ENCODE assay signal across 8 cellular contexts in genomic region chr5:173293817-173294672, GRCh38. TPM values are rescaled to one million over a fixed set of nuclear protein-coding genes. Genes with fewer than 3 reads are reported as not detected.
DNase-seq lines count a peak whose midpoint lies in the region; ATAC-seq and TF ChIP-seq lines count a peak whose summit lies in the region.

No MANE protein-coding gene starts in this region.

- H3K4me3 Mint-ChIP-seq in CD4-positive, CD25-positive, alpha-beta regulatory T cell = peak overlapping the region in 3 of 4 donors; percentile 34 to 73 (median 73)
- H3K4me3 Mint-ChIP-seq in nephron progenitor cell = peak overlapping the region; percentile 71
- peak overlapping the region; percentile 59 for H3K4me3 Mint-ChIP-seq in stimulated activated naive CD8-positive, alpha-beta T cell treated with anti-CD3 and anti-CD28 coated beads, Interleukin-15, Interleukin-2, amounts not matched to agents 100 ng/mL and 50 ng/mL, for 24 hours

- H3K36me3 Mint-ChIP-seq in CD4-positive, CD25-positive, alpha-beta regulatory T cell = no peaks in the 10 kb centered on the region
- H3K36me3 Mint-ChIP-seq in nephron progenitor cell (ENCODE audit: low read depth) = no peaks in the 10 kb centered on the region
- no peaks in the 10 kb centered on the region for H3K36me3 Mint-ChIP-seq in stimulated activated naive CD8-positive, alpha-beta T cell treated with anti-CD3 and anti-CD28 coated beads, Interleukin-15, Interleukin-2, amounts not matched to agents 100 ng/mL and 50 ng/mL, for 24 hours (ENCODE audit: low read depth)

- peak; percentile 84 for TF ChIP-seq CTCF in nephron progenitor cell (IDR thresholded peaks at IDR 0.05)

- H3K27me3 ChIP-seq in CD4-positive, CD25-positive, alpha-beta regulatory T cell (ENCODE audit: control insufficient read depth, insufficient read depth, low read length) = peaks cover 12% of the 10 kb centered on the region

- ATAC-seq in CD4-positive, CD25-positive, alpha-beta regulatory T cell (ENCODE audit: low read depth in 2 of 2) = peak; percentile 57 to 72
- peak; percentile 64 for ATAC-seq in GM19463 (IDR thresholded peaks at IDR 0.05; ENCODE audit: unreplicated experiment)

- peak overlapping the region; percentile 39 for H3K4me3 ChIP-seq in CD4-positive, CD25-positive, alpha-beta regulatory T cell (ENCODE audit: low read depth, low read length)

- peak overlapping the region; percentile 3 to 58 (median 56) for H3K27ac Mint-ChIP-seq in CD4-positive, CD25-positive, alpha-beta regulatory T cell
- H3K27ac Mint-ChIP-seq in nephron progenitor cell = no peak overlapping the region
- no peak overlapping the region for H3K27ac Mint-ChIP-seq in stimulated activated naive CD8-positive, alpha-beta T cell treated with anti-CD3 and anti-CD28 coated beads, Interleukin-15, Interleukin-2, amounts not matched to agents 100 ng/mL and 50 ng/mL, for 24 hours

- H3K36me3 ChIP-seq in CD4-positive, CD25-positive, alpha-beta regulatory T cell (ENCODE audit: control insufficient read depth, insufficient read depth, low read length) = no peaks in the 10 kb centered on the region

- peaks cover 52% of the 10 kb centered on the region for H3K27me3 Mint-ChIP-seq in CD4-positive, CD25-positive, alpha-beta regulatory T cell
- peaks cover 23% of the 10 kb centered on the region for H3K27me3 Mint-ChIP-seq in nephron progenitor cell (ENCODE audit: low read depth, poor library complexity)
- peaks cover 53% of the 10 kb centered on the region for H3K27me3 Mint-ChIP-seq in stimulated activated naive CD8-positive, alpha-beta T cell treated with anti-CD3 and anti-CD28 coated beads, Interleukin-15, Interleukin-2, amounts not matched to agents 100 ng/mL and 50 ng/mL, for 24 hours

- peaks cover 5 to 14% (median 9%) of the 10 kb centered on the region in 4 donors for H3K4me1 Mint-ChIP-seq in CD4-positive, CD25-positive, alpha-beta regulatory T cell
- H3K4me1 Mint-ChIP-seq in nephron progenitor cell = peaks cover 72% of the 10 kb centered on the region
- H3K4me1 Mint-ChIP-seq in stimulated activated naive CD8-positive, alpha-beta T cell treated with anti-CD3 and anti-CD28 coated beads, Interleukin-15, Interleukin-2, amounts not matched to agents 100 ng/mL and 50 ng/mL, for 24 hours (ENCODE audit: low read depth) = peaks cover 12% of the 10 kb centered on the region

- no peaks in the 10 kb centered on the region for H3K9me3 ChIP-seq in CD4-positive, CD25-positive, alpha-beta regulatory T cell (ENCODE audit: control insufficient read depth in 2 of 2, low read length in 2 of 2)

- H3K4me1 ChIP-seq in CD4-positive, CD25-positive, alpha-beta regulatory T cell (ENCODE audit: control insufficient read depth, insufficient read depth, low read length, poor library complexity, severe bottlenecking) = peaks cover 11% of the 10 kb centered on the region

- peak; percentile 27 to 56 (median 52) for DNase-seq in CD4-positive, CD25-positive, alpha-beta regulatory T cell
- peak; percentile 79 for DNase-seq in HuH-7 (ENCODE audit: low spot score)
- DNase-seq in OCI-M2 (lab: John Stamatoyannopoulos, UW; ENCODE audit: unreplicated experiment) = peak; percentile 2
- DNase-seq in activated T-cell treated with anti-CD3 and anti-CD28 coated beads, Interleukin-2, amount 50 U/mL, for 1 hour = peak; percentile 70
- peak; percentile 63 for DNase-seq in fibroblast of gingiva (ENCODE audit: low read depth)
- peak; percentile 88 for DNase-seq in nephron progenitor cell

- no peak overlapping the region for H3K27ac ChIP-seq in CD4-positive, CD25-positive, alpha-beta regulatory T cell (ENCODE audit: insufficient read depth, low read length, poor library complexity, severe bottlenecking)

- H3K9me3 Mint-ChIP-seq in CD4-positive, CD25-positive, alpha-beta regulatory T cell = peaks cover 0 to 3% (median 0%) of the 10 kb centered on the region in 7 donors
- H3K9me3 Mint-ChIP-seq in nephron progenitor cell = peaks cover 7% of the 10 kb centered on the region
- H3K9me3 Mint-ChIP-seq in stimulated activated naive CD8-positive, alpha-beta T cell treated with anti-CD3 and anti-CD28 coated beads, Interleukin-15, Interleukin-2, amounts not matched to agents 100 ng/mL and 50 ng/mL, for 24 hours = no peaks in the 10 kb centered on the region

RNA-seq across cellular contexts. Expression of gene STC2, which starts 34.2 kb away (rescaled TPM):
- total RNA-seq in CD4-positive, CD25-positive, alpha-beta regulatory T cell = not detected
- polyA plus RNA-seq in CD4-positive, CD25-positive, alpha-beta regulatory T cell = not detected

RNA-seq across cellular contexts. Expression of gene NKX2-5, which starts 59.0 kb away (rescaled TPM):
- not detected for total RNA-seq in CD4-positive, CD25-positive, alpha-beta regulatory T cell
- not detected for polyA plus RNA-seq in CD4-positive, CD25-positive, alpha-beta regulatory T cell

Comparison
In these comparisons a context has a peak if more than half of its experiments do, and no peak if none do; other contexts are left out.
1. DNase-seq: peak in every context shown above with its lines; median percentile 88 in nephron progenitor cell; 79 in HuH-7; 70 in activated T-cell treated with anti-CD3 and anti-CD28 coated beads, Interleukin-2, amount 50 U/mL, for 1 hour; 63 in fibroblast of gingiva; 52 in CD4-positive, CD25-positive, alpha-beta regulatory T cell; 2 in OCI-M2.
2. H3K27ac Mint-ChIP-seq: peak in CD4-positive, CD25-positive, alpha-beta regulatory T cell (3 of 3); none in nephron progenitor cell (single experiment) and stimulated activated naive CD8-positive, alpha-beta T cell treated with anti-CD3 and anti-CD28 coated beads, Interleukin-15, Interleukin-2, amounts not matched to agents 100 ng/mL and 50 ng/mL, for 24 hours (single experiment).
3. Peak in every context shown above with its lines, with median percentiles within 50 percentile points of each other: H3K4me3 Mint-ChIP-seq.